ENCODE assay signal across 17 cellular contexts in the genomic region with DNA sequence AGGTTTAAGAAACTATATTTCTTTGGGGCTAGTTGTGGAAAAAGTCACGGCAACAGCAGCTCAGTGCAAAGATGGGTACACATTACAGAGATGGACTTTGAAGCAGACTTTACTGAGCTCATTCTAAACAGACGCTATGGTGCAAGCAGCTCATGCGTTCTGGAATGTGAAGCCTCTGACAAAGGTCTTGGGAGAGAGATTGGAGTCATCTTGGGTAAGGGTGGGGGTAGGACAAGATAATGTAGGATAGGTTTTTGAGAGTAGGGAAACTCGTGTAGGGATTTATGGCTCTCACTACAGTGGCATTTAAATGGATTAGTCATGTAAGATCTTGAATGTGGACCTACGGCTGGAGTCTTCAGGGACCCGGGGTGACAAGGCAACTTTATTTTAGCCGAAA. TPM values are rescaled to one million over a fixed set of nuclear protein-coding genes. Genes with fewer than 3 reads are reported as not detected.
DNase-seq lines count a peak whose midpoint lies in the region; ATAC-seq and TF ChIP-seq lines count a peak whose summit lies in the region.
"Had no signal": no experiment of that assay in that cellular context is flagged by ENCODE, and none has a peak within 500 bp of the region (broad histone marks: within the 10 kb centered on the region; RNA-seq: fewer than 3 reads in every experiment).

No MANE protein-coding gene starts in this region.

- H3K4me1 Mint-ChIP-seq in natural killer cell treated with Interleukin-12 subunit alpha and Interleukin-12 subunit beta and Interleukin-15 and Interleukin-18, amount 100 ng/mL, for 72 hours (ENCODE audit: low read depth in 2 of 2), result peaks cover 18 to 29% of the 10 kb centered on the region in 2 donors

- no peak for ATAC-seq in natural killer cell treated with Interleukin-12 subunit alpha and Interleukin-12 subunit beta and Interleukin-15 and Interleukin-18, amount 100 ng/mL, for 72 hours

- H3K27me3 Mint-ChIP-seq in natural killer cell treated with Interleukin-12 subunit alpha and Interleukin-12 subunit beta and Interleukin-15 and Interleukin-18, amount 100 ng/mL, for 72 hours, result peaks cover 3 to 11% of the 10 kb centered on the region in 2 donors

- H4K20me1 ChIP-seq in fibroblast of lung (ENCODE audit: control insufficient read depth, extremely low read depth, insufficient read depth, low read length), result no peaks in the 10 kb centered on the region

- peak; percentile 44 for DNase-seq in AG08396 (ENCODE audit: low spot score)
- peak; percentile 37 for DNase-seq in HuH-7 (ENCODE audit: low spot score)
- peak in 1 of 2 donors; percentile 35 for DNase-seq in fibroblast of lung (ENCODE audit: low read depth in 2 of 2)
- no peak for DNase-seq in natural killer cell treated with Interleukin-12 subunit alpha and Interleukin-12 subunit beta and Interleukin-15 and Interleukin-18, amount 100 ng/mL, for 72 hours (ENCODE audit: low spot score)
- no peak for DNase-seq in kidney glomerular epithelial cell (lab: John Stamatoyannopoulos, UW)
- no peak for DNase-seq in breast epithelium (ENCODE audit: low spot score in 2 of 2)
- no peak for DNase-seq in NCI-H2029 (lab: John Stamatoyannopoulos, UW)
- DNase-seq in KBM-7, result no peak
- DNase-seq: activated B cell treated with CpG ODN at 0.5 μM for 24 hours, BE2C, colonic mucosa, DMS53, mammary epithelial cell, NCI-H1105, NCI-H2227 treated with DMSO at 0.1 percent for 48 hours had no signal

- H3K4me2 ChIP-seq in fibroblast of lung (ENCODE audit: extremely low read depth, insufficient read depth, low read length), result peak overlapping the region; percentile 55

- peak overlapping the region; percentile 3 to 60 for H3K27ac Mint-ChIP-seq in natural killer cell treated with Interleukin-12 subunit alpha and Interleukin-12 subunit beta and Interleukin-15 and Interleukin-18, amount 100 ng/mL, for 72 hours
- H3K27ac Mint-ChIP-seq: activated B cell treated with CpG ODN at 0.5 μM for 24 hours had no signal

- H3K79me2 ChIP-seq in fibroblast of lung (ENCODE audit: control insufficient read depth, insufficient read depth, low read length), result no peaks in the 10 kb centered on the region

- H3K9me3 ChIP-seq in fibroblast of lung (ENCODE audit: control insufficient read depth, insufficient read depth, low read depth, low read length) (no peaks in the 10 kb centered on the region), breast epithelium (no peaks in the 10 kb centered on the region)
- H3K9me3 ChIP-seq: BE2C, colonic mucosa had no signal

- H3K36me3 ChIP-seq in fibroblast of lung (ENCODE audit: control insufficient read depth, insufficient read depth, low read length), result no peaks in the 10 kb centered on the region
- no peaks in the 10 kb centered on the region for H3K36me3 ChIP-seq in breast epithelium
- H3K36me3 ChIP-seq: BE2C, colonic mucosa had no signal

- intact Hi-C loops in breast epithelium (cut with DNase I; ENCODE audit: low total_unique reads), result no loop called here

- in situ Hi-C loops in KBM-7 (cut with MboI; ENCODE audit: low pct_unique_long_range_greater_than_20kb, low sequenced_read_pairs), result no loop called here

- no peak overlapping the region for H3K4me3 Mint-ChIP-seq in natural killer cell treated with Interleukin-12 subunit alpha and Interleukin-12 subunit beta and Interleukin-15 and Interleukin-18, amount 100 ng/mL, for 72 hours
- H3K4me3 Mint-ChIP-seq: activated B cell treated with CpG ODN at 0.5 μM for 24 hours, IgD-negative memory B cell had no signal

- H3K27me3 ChIP-seq in fibroblast of lung (ENCODE audit: control insufficient read depth, insufficient read depth, low read length) (no peaks in the 10 kb centered on the region), breast epithelium (no peaks in the 10 kb centered on the region)
- H3K27me3 ChIP-seq: BE2C, colonic mucosa had no signal

- H3K9ac ChIP-seq in fibroblast of lung (ENCODE audit: insufficient read depth, low read length), result no peak overlapping the region

- no peaks in the 10 kb centered on the region for H3K36me3 Mint-ChIP-seq in natural killer cell treated with Interleukin-12 subunit alpha and Interleukin-12 subunit beta and Interleukin-15 and Interleukin-18, amount 100 ng/mL, for 72 hours
- H3K36me3 Mint-ChIP-seq: IgD-negative memory B cell had no signal

- TF ChIP-seq POLR2A in breast epithelium (IDR thresholded peaks at IDR 0.05), result no peak

- no peak for TF ChIP-seq CTCF in fibroblast of lung (conservative IDR thresholded peaks at IDR 0.05 in 1 of 2, IDR thresholded peaks at IDR 0.05 in 1 of 2; ENCODE audit: low read depth in 1 of 2, low read length in 2 of 2)
- no peak for TF ChIP-seq CTCF in breast epithelium (IDR thresholded peaks at IDR 0.05)

- H3K27ac ChIP-seq in fibroblast of lung (ENCODE audit: insufficient read depth, low read length), result peak overlapping the region; percentile 46
- no peak overlapping the region for H3K27ac ChIP-seq in breast epithelium
- H3K27ac ChIP-seq: colonic mucosa had no signal

- no peaks in the 10 kb centered on the region for H3K9me3 Mint-ChIP-seq in natural killer cell treated with Interleukin-12 subunit alpha and Interleukin-12 subunit beta and Interleukin-15 and Interleukin-18, amount 100 ng/mL, for 72 hours
- H3K9me3 Mint-ChIP-seq: activated B cell treated with CpG ODN at 0.5 μM for 24 hours had no signal

- peaks cover 12% of the 10 kb centered on the region for H3K4me1 ChIP-seq in fibroblast of lung (ENCODE audit: control insufficient read depth, extremely low read depth, insufficient read depth, low read length)
- H3K4me1 ChIP-seq in breast epithelium, result no peaks in the 10 kb centered on the region
- H3K4me1 ChIP-seq: colonic mucosa had no signal

- H2AFZ ChIP-seq in fibroblast of lung (ENCODE audit: low read length), result no peak overlapping the region

- H3K4me3 ChIP-seq in fibroblast of lung (replicated peaks in 1 of 4; ENCODE audit: control extremely low read depth in 1 of 4, insufficient read depth in 1 of 4, low read depth in 3 of 4, low read length in 4 of 4) (no peak overlapping the region), breast epithelium (no peak overlapping the region)
- H3K4me3 ChIP-seq: colonic mucosa had no signal

RNA-seq across cellular contexts. Expression of a gene that starts 36.2 kb away (rescaled TPM):
- total RNA-seq in fibroblast of lung (84.5 and 107 TPM in 2 replicates), breast epithelium (100 to 1,000 TPM in 1 of 3 donors, 10 to 100 TPM in 2; 70.8 to 241 (median 82.9) TPM)
- 151 and 243 TPM in 2 replicates for polyA plus RNA-seq in fibroblast of lung
- polyA plus RNA-seq in fibroblast of lung (2012), result 74.4 and 134 TPM in 2 replicates
- 180 and 200 TPM in 2 replicates for polyA minus RNA-seq in fibroblast of lung (ENCODE audit: low replicate concordance)
- not detected for total RNA-seq in natural killer cell treated with Interleukin-12 subunit alpha and Interleukin-12 subunit beta and Interleukin-15 and Interleukin-18, amount 100 ng/mL, for 72 hours
- total RNA-seq: activated B cell treated with CpG ODN at 0.5 μM for 24 hours, SK-MEL-5 had no signal

Comparison
In these comparisons a context has a peak if more than half of its experiments do, and no peak if none do; other contexts are left out.
1. DNase-seq: peak in AG08396 (single experiment) and HuH-7 (single experiment); none in natural killer cell treated with Interleukin-12 subunit alpha and Interleukin-12 subunit beta and Interleukin-15 and Interleukin-18, amount 100 ng/mL, for 72 hours (single experiment), kidney glomerular epithelial cell (single experiment), breast epithelium (0 of 2), NCI-H2029 (single experiment) and KBM-7 (single experiment).
2. RNA of a gene that starts 36.2 kb away (total RNA-seq): 84.5 to 107 TPM in fibroblast of lung and 70.8 to 241 TPM in breast epithelium; not detected in natural killer cell treated with Interleukin-12 subunit alpha and Interleukin-12 subunit beta and Interleukin-15 and Interleukin-18, amount 100 ng/mL, for 72 hours; every median in the first group is over 10 times any median in the second.